Comparison of ENCODE assay signal across 8 cellular contexts in the genomic region with DNA sequence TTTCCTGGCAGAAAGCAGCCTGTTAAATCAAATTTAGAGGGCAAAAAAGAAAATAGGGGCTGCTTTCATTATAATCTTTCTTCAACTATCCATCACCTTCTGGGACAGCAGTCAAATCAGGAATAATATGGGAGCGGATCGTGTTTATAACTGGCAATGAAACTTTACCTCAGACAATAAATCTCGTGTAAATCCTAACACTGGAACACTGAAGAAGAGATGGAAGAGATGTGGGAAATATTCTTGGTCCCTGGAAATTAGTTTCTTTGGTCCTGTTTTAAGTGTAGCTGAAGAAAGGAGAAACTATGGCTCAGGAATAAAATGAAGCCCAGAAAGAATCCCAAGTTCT.
DNase-seq lines count a peak whose midpoint lies in the region; ATAC-seq and TF ChIP-seq lines count a peak whose summit lies in the region.

No MANE protein-coding gene starts in this region.

- peak overlapping the region; percentile 96 for H2AFZ ChIP-seq in ACC112 (ENCODE audit: low read length, unreplicated experiment)
- peak overlapping the region; percentile 24; the same call in 1 of the 2 replicates for H2AFZ ChIP-seq in Karpas-422 (ENCODE audit: low read length)

- peak overlapping the region; percentile 64 for H3K9ac ChIP-seq in Karpas-422 (ENCODE audit: low read length)

- no peaks in the 10 kb centered on the region for H4K20me1 ChIP-seq in Karpas-422 (ENCODE audit: insufficient read depth, low read depth, low read length)

- DNase-seq in Karpas-422 (no peak), coronary artery (ENCODE audit: low spot score) (no peak), nephron progenitor cell (no peak), kidney glomerular epithelial cell (lab: John Stamatoyannopoulos, UW) (no peak), amniotic stem cell (lab: John Stamatoyannopoulos, UW) (no peak), retina (no peak)

- no peak for TF ChIP-seq CTCF in coronary artery (IDR thresholded peaks at IDR 0.05)
- no peak for TF ChIP-seq CTCF in nephron progenitor cell (IDR thresholded peaks at IDR 0.05)

- peak overlapping the region; percentile 44 for H3K4me3 Mint-ChIP-seq in nephron progenitor cell

- peaks cover 58% of the 10 kb centered on the region for H3K4me1 Mint-ChIP-seq in nephron progenitor cell

- H3K27ac ChIP-seq in ACC112 (ENCODE audit: low read depth, low read length) (peak overlapping the region; percentile 69), Karpas-422 (ENCODE audit: low read length) (peak overlapping the region; percentile 98), coronary artery (peak overlapping the region; percentile 41 to 80)

- H3K36me3 ChIP-seq in ACC112 (ENCODE audit: insufficient read depth, low read length): 0 out of 2 replicates have a peak, but pooled peaks cover 5% of the 10 kb centered on the region
- peaks cover 5% of the 10 kb centered on the region; the same call in 1 of the 2 replicates for H3K36me3 ChIP-seq in Karpas-422 (ENCODE audit: insufficient read depth, low read length)

- no peaks in the 10 kb centered on the region for H3K9me2 ChIP-seq in Karpas-422 (replicated peaks; ENCODE audit: insufficient read depth, low read length)

- peaks cover 11% of the 10 kb centered on the region for H3K36me3 Mint-ChIP-seq in nephron progenitor cell (ENCODE audit: low read depth)

- peak overlapping the region; percentile 79 for H3K4me3 ChIP-seq in ACC112 (ENCODE audit: low read depth, low read length)
- H3K4me3 ChIP-seq in Karpas-422 (ENCODE audit: low read length): peak overlapping the region; percentile 57
- H3K4me3 ChIP-seq in coronary artery: peak overlapping the region; percentile 73

- peaks cover 33% of the 10 kb centered on the region for H3K4me1 ChIP-seq in ACC112 (ENCODE audit: control insufficient read depth, insufficient read depth, low read length, unreplicated experiment)
- H3K4me1 ChIP-seq in Karpas-422 (ENCODE audit: low read length): peaks cover 82% of the 10 kb centered on the region

- H3K27me3 Mint-ChIP-seq in nephron progenitor cell (ENCODE audit: low read depth, poor library complexity): no peaks in the 10 kb centered on the region

- H3K9me3 ChIP-seq in Karpas-422 (ENCODE audit: low read length): no peaks in the 10 kb centered on the region

- ATAC-seq in HG02759 (IDR thresholded peaks at IDR 0.05; ENCODE audit: unreplicated experiment): no peak

- H3K27ac Mint-ChIP-seq in nephron progenitor cell: peak overlapping the region; percentile 94

- H3K9me3 Mint-ChIP-seq in nephron progenitor cell: no peaks in the 10 kb centered on the region

- peaks cover 21% of the 10 kb centered on the region for H3K79me2 ChIP-seq in ACC112 (ENCODE audit: control insufficient read depth, insufficient read depth, low read length, unreplicated experiment)
- H3K79me2 ChIP-seq in Karpas-422 (ENCODE audit: low read length): peaks cover 65% of the 10 kb centered on the region

- H3K27me3 ChIP-seq in ACC112 (ENCODE audit: insufficient read depth, low read length) (no peaks in the 10 kb centered on the region), Karpas-422 (ENCODE audit: low read length) (no peaks in the 10 kb centered on the region)

- H3K4me2 ChIP-seq in Karpas-422 (ENCODE audit: low read depth, low read length, poor library complexity, severe bottlenecking): peak overlapping the region; percentile 84
